ENCODE assay signal across 10 cellular contexts in the genomic region with DNA sequence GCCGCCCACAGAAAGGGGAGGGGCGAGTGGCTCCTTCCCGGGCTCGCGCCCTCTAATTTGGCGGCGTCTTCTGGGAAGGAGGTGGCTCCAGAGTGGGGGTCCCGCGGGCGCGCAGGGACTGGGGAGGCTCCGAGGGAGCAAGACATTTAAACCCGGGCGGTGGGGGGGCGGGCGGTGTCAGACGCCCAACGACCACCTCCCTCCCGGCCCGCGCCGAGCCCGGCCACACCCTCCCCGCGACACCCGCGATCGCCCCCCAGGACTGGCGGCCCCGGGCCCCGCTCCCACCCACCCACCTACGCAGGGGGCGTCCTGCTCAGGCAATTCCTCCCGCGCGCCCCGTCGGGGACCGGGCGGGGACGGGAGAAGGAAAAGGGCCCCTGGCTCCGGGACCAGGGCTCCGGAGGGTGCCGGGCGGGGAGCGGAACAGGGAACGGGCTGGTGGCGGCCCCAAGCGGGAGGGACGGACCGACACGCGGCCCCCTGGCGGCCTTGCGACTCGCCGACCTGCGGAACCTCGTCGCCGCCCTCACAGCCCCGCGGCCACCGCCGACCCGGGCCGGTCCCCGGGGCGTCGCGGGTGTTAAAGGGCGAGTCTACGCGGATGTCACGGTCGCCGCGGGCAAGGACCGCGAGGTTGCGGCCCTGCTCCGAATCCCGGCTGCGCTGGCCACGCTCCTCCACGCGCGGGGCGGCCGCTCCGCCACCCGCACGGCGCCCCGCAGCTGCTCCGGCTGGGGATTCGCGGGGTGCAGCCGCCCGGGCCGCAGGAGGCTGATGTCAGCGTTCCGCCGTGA.
DNase-seq lines count a peak whose midpoint lies in the region; ATAC-seq, FAIRE-seq and TF ChIP-seq lines count a peak whose summit lies in the region.
"Had no signal": no experiment of that assay in that cellular context is flagged by ENCODE, and none has a peak within 500 bp of the region (broad histone marks: within the 10 kb centered on the region; RNA-seq: fewer than 3 reads in every experiment).

No MANE protein-coding gene starts in this region.

- no peaks in the 10 kb centered on the region for H3K79me2 ChIP-seq in ACC112 (ENCODE audit: control insufficient read depth, insufficient read depth, low read length, unreplicated experiment)
- no peaks in the 10 kb centered on the region for H3K79me2 ChIP-seq in GM12878 (ENCODE audit: control insufficient read depth, insufficient read depth, low read length)
- H3K79me2 ChIP-seq in mesendoderm (ENCODE audit: control insufficient read depth, insufficient read depth, low read length) = no peaks in the 10 kb centered on the region

- no peak overlapping the region for H2BK5ac ChIP-seq in mesendoderm (ENCODE audit: low read length)

- H3K36me3 ChIP-seq in ACC112 (ENCODE audit: insufficient read depth, low read length) (no peaks in the 10 kb centered on the region), H7 (replicated peaks; ENCODE audit: control insufficient read depth, insufficient read depth, low read length) (no peaks in the 10 kb centered on the region), GM12878 (ENCODE audit: control insufficient read depth in 2 of 2, insufficient read depth in 2 of 2, low read length in 1 of 2) (no peaks in the 10 kb centered on the region), mesendoderm (ENCODE audit: control insufficient read depth, insufficient read depth, low read length) (no peaks in the 10 kb centered on the region), gastroesophageal sphincter (no peaks in the 10 kb centered on the region)

- peak overlapping the region; percentile 9 for H3K18ac ChIP-seq in mesendoderm (ENCODE audit: low read length)

- no peak overlapping the region for H3K23ac ChIP-seq in mesendoderm (ENCODE audit: low read length)

- no peak overlapping the region for H2BK15ac ChIP-seq in mesendoderm (replicated peaks; ENCODE audit: low read depth)

- no TSS peak for BruUV-seq in GM12878 (replicated peaks; lab: Mats Ljungman, UMichigan)

- H3K4ac ChIP-seq in mesendoderm (ENCODE audit: low read depth, low read length) = peak overlapping the region; percentile 19

- peak overlapping the region; percentile 52 for H3K56ac ChIP-seq in mesendoderm (ENCODE audit: low read length)

- H3K27ac ChIP-seq in ACC112 (ENCODE audit: low read depth, low read length) = no peak overlapping the region
- no peak overlapping the region for H3K27ac ChIP-seq in GM12878 (ENCODE audit: control insufficient read depth, insufficient read depth)
- H3K27ac ChIP-seq in mesendoderm (ENCODE audit: low read depth, low read length) = no peak overlapping the region
- no peak overlapping the region for H3K27ac ChIP-seq in gastroesophageal sphincter

- H3K4me3 ChIP-seq in ACC112 (ENCODE audit: low read depth, low read length) (peak overlapping the region; percentile 74), H7 (ENCODE audit: insufficient read depth, low read depth, low read length) (peak overlapping the region; percentile 56), GM12878 (no peak overlapping the region), mesendoderm (ENCODE audit: low read length) (no peak overlapping the region), gastroesophageal sphincter (peak overlapping the region in 1 of 2 donors; percentile 43)

- 52% methylated on average over 29 of the region's 104 CpGs for WGBS in GM12878 (ENCODE audit: insufficient coverage, insufficient replicate concordance, low lambda C conversion rate, missing lambda C conversion rate)
- no CpG with 5 or more reads among the region's 104 CpGs for WGBS in mesendoderm (ENCODE audit: extremely low coverage, insufficient coverage, low lambda C conversion rate)
- WGBS in gastroesophageal sphincter (ENCODE audit: low coverage in 1 of 2), 2 donors = 0 to 6% methylated on average over 1 to 28 of the region's 104 CpGs

- no peak for TF ChIP-seq RAD21 in GM12878 (IDR thresholded peaks at IDR 0.05; ENCODE audit: insufficient read depth, low read depth, low read length)

- in situ Hi-C loops in GM12878 (cut with MboI) = no loop called here

- no peak for TF ChIP-seq EP300 in GM12878 (IDR thresholded peaks at IDR 0.05; ENCODE audit: borderline replicate concordance in 1 of 2, control insufficient read depth in 1 of 2, low read depth in 2 of 2, low read length in 2 of 2)
- TF ChIP-seq EP300 in gastroesophageal sphincter (IDR thresholded peaks at IDR 0.05) = no peak

- no peaks in the 10 kb centered on the region for H4K20me1 ChIP-seq in GM12878 (ENCODE audit: control insufficient read depth, insufficient read depth)

- TF ChIP-seq CTCF in GM12878 (IDR thresholded peaks at IDR 0.05 in 2 of 3, conservative IDR thresholded peaks at IDR 0.05 in 1 of 3; ENCODE audit: control insufficient read depth in 2 of 3, extremely low read depth in 1 of 3, insufficient read depth in 1 of 3, low read depth in 3 of 3, low read length in 3 of 3) = no peak
- peak in 1 of 4 experiments; percentile 27 for TF ChIP-seq CTCF in gastroesophageal sphincter (IDR thresholded peaks at IDR 0.05)

- H2AK5ac ChIP-seq in mesendoderm (ENCODE audit: low read length) = no peak overlapping the region

- CTCF ChIA-PET in GM12878 (lab: Yijun Ruan, JAX) = no interaction called here

- no peak for FAIRE-seq in GM12878 (lab: Jason Lieb, UNC)

- no peak overlapping the region for H2BK120ac ChIP-seq in mesendoderm (ENCODE audit: low read depth, low read length)

- TF ChIP-seq POLR2A in GM12878 (IDR thresholded peaks at IDR 0.05; ENCODE audit: low read depth, low read length) (no peak), gastroesophageal sphincter (IDR thresholded peaks at IDR 0.05) (no peak)

- ATAC-seq in GM12878 (no peak), gastroesophageal sphincter (no peak)

- peaks cover 14% of the 10 kb centered on the region for H3K4me1 ChIP-seq in ACC112 (ENCODE audit: control insufficient read depth, insufficient read depth, low read length, unreplicated experiment)
- no peaks in the 10 kb centered on the region for H3K4me1 ChIP-seq in GM12878 (ENCODE audit: control insufficient read depth, insufficient read depth, low read length)
- H3K4me1 ChIP-seq in mesendoderm (ENCODE audit: control insufficient read depth, low read depth, low read length) = no peaks in the 10 kb centered on the region
- H3K4me1 ChIP-seq in gastroesophageal sphincter = peaks cover 0 to 12% (median 9%) of the 10 kb centered on the region in 3 donors

- H3K4me2 ChIP-seq in GM12878 (ENCODE audit: control insufficient read depth, insufficient read depth) (no peak overlapping the region), mesendoderm (ENCODE audit: low read length) (peak overlapping the region; percentile 45)

- H3K9me3 ChIP-seq in GM12878 (replicated peaks; ENCODE audit: control insufficient read depth, insufficient read depth, low read length) (no peaks in the 10 kb centered on the region; the same call in 2 of the 3 replicates), gastroesophageal sphincter (no peaks in the 10 kb centered on the region)

- H3K79me1 ChIP-seq in mesendoderm (ENCODE audit: low read length) = no peaks in the 10 kb centered on the region

- H3K9ac ChIP-seq in GM12878 (ENCODE audit: control insufficient read depth, insufficient read depth, low read length) (no peak overlapping the region), mesendoderm (ENCODE audit: low read length) (peak overlapping the region; percentile 32)

- RAD21 ChIA-PET in GM12878 (lab: Charles Lee; ENCODE audit: unreplicated experiment) = no interaction called here

- POLR2A ChIA-PET in GM12878 (lab: Charles Lee) = no interaction called here

- H2AFZ ChIP-seq in ACC112 (ENCODE audit: low read length, unreplicated experiment) (peak overlapping the region; percentile 32), GM12878 (ENCODE audit: control insufficient read depth, low read depth, low read length) (no peak overlapping the region)

- intact Hi-C loops in GM12878 (cut with micrococcal nuclease; ENCODE audit: unreplicated experiment) = no loop called here

- no peak overlapping the region for H4K5ac ChIP-seq in mesendoderm (ENCODE audit: low read length)

- DNase-seq in H7 (peak; percentile 37), GM12878 (ENCODE audit: low read depth, low spot score) (no peak), mesendoderm (peak; percentile 53), nucleus accumbens (lab: John Stamatoyannopoulos, UW) (no peak)
- DNase-seq in activated CD4-positive, CD25-positive, alpha-beta regulatory T cell (lab: John Stamatoyannopoulos, UW) = no peak
- DNase-seq in stimulated activated naive CD4-positive, alpha-beta T cell treated with Interleukin-2 at 50 U/mL for 16 hours (lab: John Stamatoyannopoulos, UW) = no peak
- DNase-seq: kidney glomerular epithelial cell, NCI-H226 had no signal

- H3K27me3 ChIP-seq in ACC112 (ENCODE audit: insufficient read depth, low read length) (peaks cover 63% of the 10 kb centered on the region), H7 (ENCODE audit: control insufficient read depth, insufficient read depth, low read length) (peaks cover 22% of the 10 kb centered on the region), GM12878 (replicated peaks in 1 of 2; ENCODE audit: control insufficient read depth in 2 of 2, insufficient read depth in 2 of 2, low read length in 1 of 2) (no peaks in the 10 kb centered on the region), mesendoderm (ENCODE audit: insufficient read depth, low read length, poor library complexity) (no peaks in the 10 kb centered on the region), gastroesophageal sphincter (peaks cover 83% of the 10 kb centered on the region)

- SMC1A ChIA-PET in GM12878 (lab: Charles Lee; ENCODE audit: uncharacterized antibody, unreplicated experiment) = no interaction called here

- H4K8ac ChIP-seq in mesendoderm (ENCODE audit: low read depth, low read length) = no peak overlapping the region

TF ChIP-seq in GM12878, 131 proteins besides CTCF, POLR2A, EP300 and RAD21 (continues in another document):
- TF ChIP-seq EZH2 (IDR thresholded peaks at IDR 0.05; ENCODE audit: borderline replicate concordance, control insufficient read depth, low read depth, low read length) (no peak), SUZ12 (IDR thresholded peaks at IDR 0.05; ENCODE audit: unreplicated experiment) (peak; percentile 80)

Comparison
In these comparisons a context has a peak if more than half of its experiments do, and no peak if none do; other contexts are left out.
1. H3K4me3 ChIP-seq: peak in ACC112 (single experiment) and H7 (single experiment); none in GM12878 (single experiment) and mesendoderm (single experiment).
2. DNase-seq: peak in H7 (single experiment) and mesendoderm (single experiment); none in GM12878 (single experiment), activated CD4-positive, CD25-positive, alpha-beta regulatory T cell (0 of 4), nucleus accumbens (0 of 56) and stimulated activated naive CD4-positive, alpha-beta T cell treated with Interleukin-2 at 50 U/mL for 16 hours (single experiment).